In genomic region chr1:171814692-171815091, GRCh38 we compare ENCODE assay signal across 14 cellular contexts. TPM values are rescaled to one million over a fixed set of nuclear protein-coding genes. Genes with fewer than 3 reads are reported as not detected.
A peak's percentile ranks its signal among the peaks of the same experiment; 100 is the strongest.
DNase-seq lines count a peak whose midpoint lies in the region; ATAC-seq and TF ChIP-seq lines count a peak whose summit lies in the region.
"Had no signal": no experiment of that assay in that cellular context is flagged by ENCODE, and none has a peak within 500 bp of the region (broad histone marks: within the 10 kb centered on the region; RNA-seq: fewer than 3 reads in every experiment).

No MANE protein-coding gene starts in this region.

- no peak overlapping the region for H3K23ac ChIP-seq in IMR-90 (ENCODE audit: low read depth, low read length)

- no peak overlapping the region for H3K56ac ChIP-seq in IMR-90 (ENCODE audit: extremely low read depth, insufficient read depth, low read length)

- in situ Hi-C loops in IMR-90 (cut with MboI; ENCODE audit: low sequenced_read_pairs) = loop anchor here (25.0 kb wide), 1 partner anchor 598 kb away; the partner anchor contains the start of gene C1orf105

- H3K14ac ChIP-seq in IMR-90 (replicated peaks; ENCODE audit: low read depth, low read length) = no peak overlapping the region; the same call in 1 of the 2 replicates

- no peaks in the 10 kb centered on the region for H4K20me1 ChIP-seq in IMR-90 (ENCODE audit: insufficient read depth, low read length)

- no peak overlapping the region for H2BK15ac ChIP-seq in IMR-90 (ENCODE audit: low read depth, low read length)

- 0 out of 2 replicates have a peak overlapping the region, but pooled peaks have one; percentile 3 for H2AK5ac ChIP-seq in IMR-90 (ENCODE audit: low read depth, low read length)

- H2BK20ac ChIP-seq in IMR-90 (ENCODE audit: low read depth, low read length) = no peak overlapping the region

- POLR2A ChIA-PET in IMR-90 (lab: Charles Lee; ENCODE audit: unreplicated experiment) = interaction anchor here (0.6 kb wide), 1 partner anchor 33 kb away, joined by 3 read pairs; no protein-coding TSS in a partner anchor

- peak; percentile 50 for DNase-seq in DMS79 (lab: John Stamatoyannopoulos, UW)
- peak; percentile 39 for DNase-seq in IMR-90
- peak; percentile 14 for DNase-seq in choroid plexus epithelial cell (ENCODE audit: low read depth)
- DNase-seq in renal cortical epithelial cell (ENCODE audit: low read depth) = peak; percentile 6
- no peak for DNase-seq in COLO829 (ENCODE audit: low spot score)
- no peak for DNase-seq in H7
- DNase-seq in activated CD4-positive, CD25-positive, alpha-beta regulatory T cell treated with anti-CD3 and anti-CD28 coated beads, Interleukin-2, amount 50 U/mL, for 72 hours = no peak
- DNase-seq: activated CD4-positive, alpha-beta T cell treated with anti-CD3 and anti-CD28 coated beads for 36 hours; activated naive CD8-positive, alpha-beta T cell treated with anti-CD3 and anti-CD28 coated beads, Interleukin-2, amount 50 U/mL, for 24 hours; BE2C; erythroblast; testis had no signal

- no peak overlapping the region for H4K5ac ChIP-seq in IMR-90 (ENCODE audit: low read depth, low read length)

- H2AFZ ChIP-seq in IMR-90 (replicated peaks; ENCODE audit: low read length, poor library complexity) = no peak overlapping the region

- no peak overlapping the region for H3K4me3 ChIP-seq in IMR-90 (ENCODE audit: insufficient read depth, low read depth, low read length)
- no peak overlapping the region for H3K4me3 ChIP-seq in choroid plexus epithelial cell (ENCODE audit: low read depth, low read length)
- no peak overlapping the region for H3K4me3 ChIP-seq in H7 (ENCODE audit: insufficient read depth, low read depth, low read length)
- H3K4me3 ChIP-seq: cardiac muscle cell, GM12878, testis had no signal

- H3K18ac ChIP-seq in IMR-90 (ENCODE audit: low read depth, low read length) = no peak overlapping the region; the same call in 1 of the 2 replicates

- intact Hi-C loops in IMR-90 (cut with micrococcal nuclease) = no loop called here

- H3K9ac ChIP-seq in IMR-90 (ENCODE audit: low read depth, low read length) = no peak overlapping the region

- peaks cover 7% of the 10 kb centered on the region for H3K9me1 ChIP-seq in IMR-90 (ENCODE audit: insufficient read depth, low read length)

- no peak overlapping the region for H4K91ac ChIP-seq in IMR-90 (ENCODE audit: insufficient read depth, low read depth, low read length)

- H3K4ac ChIP-seq in IMR-90 (ENCODE audit: low read depth, low read length) = no peak overlapping the region; the same call in 1 of the 2 replicates

- H3K9me3 ChIP-seq in IMR-90 (ENCODE audit: control insufficient read depth, insufficient read depth, low read length) = no peaks in the 10 kb centered on the region
- H3K9me3 ChIP-seq: BE2C, testis had no signal

- no peak for TF ChIP-seq CTCF in IMR-90 (conservative IDR thresholded peaks at IDR 0.05; ENCODE audit: low read depth, low read length)
- TF ChIP-seq CTCF in choroid plexus epithelial cell (conservative IDR thresholded peaks at IDR 0.05; ENCODE audit: low read depth, low read length) = no peak

- H2BK5ac ChIP-seq in IMR-90 (ENCODE audit: low read depth, low read length, poor library complexity, severe bottlenecking) = no peak overlapping the region

- no peak for TF ChIP-seq RAD21 in IMR-90 (IDR thresholded peaks at IDR 0.05; ENCODE audit: low read length)

- H3K4me2 ChIP-seq in IMR-90 (ENCODE audit: low read depth, low read length) = peak overlapping the region; percentile 12; the same call in 1 of the 2 replicates

- BruUV-seq in IMR-90 (replicated peaks; lab: Mats Ljungman, UMichigan) = no TSS peak

- no peak overlapping the region for H2AK9ac ChIP-seq in IMR-90 (replicated peaks; ENCODE audit: low read depth, low read length, poor library complexity)

- H3K27me3 ChIP-seq in IMR-90 (ENCODE audit: control insufficient read depth, insufficient read depth, low read length) = no peaks in the 10 kb centered on the region; the same call in 1 of the 2 replicates
- no peaks in the 10 kb centered on the region for H3K27me3 ChIP-seq in H7 (ENCODE audit: control insufficient read depth, insufficient read depth, low read length)
- H3K27me3 ChIP-seq: BE2C, cardiac muscle cell, testis had no signal

- H3K79me1 ChIP-seq in IMR-90 (ENCODE audit: low read depth in 1 of 2, low read length in 2 of 2) = no peaks in the 10 kb centered on the region

- no peak overlapping the region for H4K8ac ChIP-seq in IMR-90 (ENCODE audit: low read depth in 2 of 2, low read length in 2 of 2)

- peaks cover 6% of the 10 kb centered on the region for H3K4me1 ChIP-seq in IMR-90 (ENCODE audit: control insufficient read depth, insufficient read depth, low read length)
- H3K4me1 ChIP-seq: testis had no signal

- peak; percentile 45 for ATAC-seq in IMR-90 (ENCODE audit: low read depth)
- ATAC-seq: activated CD4-positive, alpha-beta T cell treated with anti-CD3 and anti-CD28 coated beads for 36 hours; activated naive CD8-positive, alpha-beta T cell treated with anti-CD3 and anti-CD28 coated beads, Interleukin-2, amount 50 U/mL, for 24 hours; GM12878 had no signal

- CTCF ChIA-PET in IMR-90 (lab: Yijun Ruan, JAX) = no interaction called here

- H2BK120ac ChIP-seq in IMR-90 (ENCODE audit: low read depth, low read length) = no peak overlapping the region

- H3K36me3 ChIP-seq in IMR-90 (ENCODE audit: control insufficient read depth, insufficient read depth, low read length) (no peaks in the 10 kb centered on the region), H7 (replicated peaks; ENCODE audit: control insufficient read depth, insufficient read depth, low read length) (no peaks in the 10 kb centered on the region)
- H3K36me3 ChIP-seq: BE2C, cardiac muscle cell had no signal

- dilution Hi-C loops in IMR-90 (cut with HindIII; ENCODE audit: low sequenced_read_pairs, unreplicated experiment) = no loop called here

- 27% methylated on average over 2 of the region's 2 CpGs; no CpG with 5 or more reads in 1 of the 2 experiments for WGBS in IMR-90 (ENCODE audit: extremely low coverage in 2 of 2, insufficient read length in 1 of 2), 2 experiments

- H3K27ac ChIP-seq in IMR-90 (ENCODE audit: insufficient read depth, low read length) = no peak overlapping the region
- H3K27ac ChIP-seq: cardiac muscle cell, testis had no signal

- TF ChIP-seq POLR2A in IMR-90 (IDR thresholded peaks at IDR 0.05; ENCODE audit: low read depth, low read length) = no peak

TF ChIP-seq in IMR-90, 13 proteins besides CTCF, POLR2A, EP300 and RAD21:
- no peak for TF ChIP-seq BHLHE40 (IDR thresholded peaks at IDR 0.05; ENCODE audit: low read depth, low read length)
- no peak for TF ChIP-seq RCOR1 (IDR thresholded peaks at IDR 0.05; ENCODE audit: insufficient replicate concordance, low read length)
- TF ChIP-seq FOS (IDR thresholded peaks at IDR 0.05; ENCODE audit: low read depth, low read length) = no peak

RNA-seq across cellular contexts. Expression of gene DNM3, which starts 26.6 kb away (rescaled TPM):
- total RNA-seq in IMR-90 (2012; rRNA removed) = 0.36 and 0.83 TPM in 2 replicates
- 0.36 TPM in 2 replicates for polyA plus RNA-seq in IMR-90 (2012; rRNA removed)
- under 0.01 and 0.08 TPM in 2 replicates for polyA plus RNA-seq in IMR-90 (2012; cell fraction: cytosol; rRNA removed)
- polyA plus RNA-seq in IMR-90 (2012; cell fraction: nucleus; rRNA removed; ENCODE audit: low replicate concordance) = 0.22 and 0.24 TPM in 2 replicates
- 1.2 and 10.7 TPM in 2 replicates for total RNA-seq in renal cortical epithelial cell
- 0.73 and 2.0 TPM in 2 replicates for total RNA-seq in H7 (2014; rRNA removed; shearing (Covaris generic))
- polyA plus RNA-seq: cardiac muscle cell had no signal

RNA-seq across cellular contexts. Expression of gene METTL13, which starts 33.2 kb away (rescaled TPM):
- 25.8 and 26.3 TPM in 2 replicates for total RNA-seq in IMR-90 (2012; rRNA removed)
- 22.6 and 25.1 TPM in 2 replicates for polyA plus RNA-seq in IMR-90 (2012; rRNA removed)
- polyA plus RNA-seq in IMR-90 (2012; cell fraction: cytosol; rRNA removed) = 16.8 and 20.4 TPM in 2 replicates
- 9.8 and 11.9 TPM in 2 replicates for polyA plus RNA-seq in IMR-90 (2012; cell fraction: nucleus; rRNA removed; ENCODE audit: low replicate concordance)
- 31.1 and 44.2 TPM in 2 replicates for total RNA-seq in renal cortical epithelial cell
- total RNA-seq in H7 (2014; rRNA removed; shearing (Covaris generic)) = 47.9 and 49.5 TPM in 2 replicates

Comparison
In these comparisons a context has a peak if more than half of its experiments do, and no peak if none do; other contexts are left out.
1. DNase-seq: peak in DMS79 (single experiment), IMR-90 (single experiment), choroid plexus epithelial cell (single experiment) and renal cortical epithelial cell (single experiment); none in COLO829 (single experiment), H7 (single experiment) and activated CD4-positive, CD25-positive, alpha-beta regulatory T cell treated with anti-CD3 and anti-CD28 coated beads, Interleukin-2, amount 50 U/mL, for 72 hours (single experiment).